In the genomic region with DNA sequence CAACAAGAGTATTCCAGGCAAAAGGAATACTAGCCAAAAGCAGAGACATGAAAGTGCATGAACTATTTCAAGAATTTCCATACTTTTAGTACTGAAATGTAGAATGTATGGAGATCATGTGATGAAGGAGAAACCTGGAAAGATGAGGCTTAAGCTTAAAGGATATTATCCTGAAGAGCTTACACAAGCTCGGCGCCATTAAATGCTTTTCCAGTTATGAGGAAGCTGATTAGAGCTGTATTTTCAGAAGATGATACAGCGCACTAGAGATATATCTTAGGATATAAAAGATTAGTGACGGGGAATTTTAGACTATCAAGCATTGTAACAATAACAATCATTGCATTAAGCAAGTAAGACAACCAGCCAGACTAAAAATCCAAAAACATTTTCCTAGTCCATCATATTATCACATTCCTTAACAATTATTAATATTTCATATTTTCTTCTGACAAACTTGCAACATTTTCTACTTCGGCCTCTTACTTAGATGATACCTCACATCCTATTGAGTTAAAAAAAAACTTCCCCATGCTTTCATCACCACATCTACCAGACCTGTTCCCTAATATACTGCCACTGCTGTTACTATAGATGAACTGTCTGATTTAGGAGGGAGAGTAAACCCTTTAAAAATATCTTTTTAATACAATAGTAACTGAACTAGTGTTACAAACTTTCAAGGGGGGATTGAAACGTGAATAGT, we compare ENCODE assay signal across 8 cellular contexts. TPM values are rescaled to one million over a fixed set of nuclear protein-coding genes. Genes with fewer than 3 reads are reported as not detected.
DNase-seq lines count a peak whose midpoint lies in the region; ATAC-seq and TF ChIP-seq lines count a peak whose summit lies in the region.

No MANE protein-coding gene starts in this region.

- H3K36me3 Mint-ChIP-seq in activated T-helper 17 cell treated with anti-CD3 and anti-CD28 coated beads, Interleukin-2, amount 50 U/mL, for 72 hours (ENCODE audit: low read depth): peaks cover 44% of the 10 kb centered on the region

- TF ChIP-seq CTCF in cardiac muscle cell (IDR thresholded peaks at IDR 0.05; ENCODE audit: low read depth, low read length) (no peak), left lung (IDR thresholded peaks at IDR 0.05) (no peak)

- H3K4me1 ChIP-seq in cardiac muscle cell (ENCODE audit: low read depth): peaks cover 17% of the 10 kb centered on the region
- peaks cover 0 to 65% of the 10 kb centered on the region in 2 donors for H3K4me1 ChIP-seq in left lung
- peaks cover 4% of the 10 kb centered on the region for H3K4me1 ChIP-seq in urinary bladder (ENCODE audit: insufficient read depth)

- WGBS in urinary bladder: 57% methylated on average over 6 of the region's 6 CpGs

- no peaks in the 10 kb centered on the region for H3K9me3 Mint-ChIP-seq in activated T-helper 17 cell treated with anti-CD3 and anti-CD28 coated beads, Interleukin-2, amount 50 U/mL, for 72 hours

- H3K9me3 ChIP-seq in cardiac muscle cell (ENCODE audit: low read depth) (no peaks in the 10 kb centered on the region), left lung (no peaks in the 10 kb centered on the region)

- H3K36me3 ChIP-seq in cardiac muscle cell (peaks cover 16% of the 10 kb centered on the region), left lung (peaks cover 0 to 16% of the 10 kb centered on the region in 2 donors), urinary bladder (ENCODE audit: insufficient read depth) (no peaks in the 10 kb centered on the region)

- H3K4me3 Mint-ChIP-seq in activated T-helper 17 cell treated with anti-CD3 and anti-CD28 coated beads, Interleukin-2, amount 50 U/mL, for 72 hours: peak overlapping the region; percentile 100

- ATAC-seq in left cardiac atrium (no peak), left lung (no peak)
- no peak for ATAC-seq in activated T-helper 17 cell treated with anti-CD3 and anti-CD28 coated beads, Interleukin-2, amount 50 U/mL, for 72 hours (replicated peaks)

- intact Hi-C loops in left cardiac atrium (cut with DNase I): no loop called here
- intact Hi-C loops in left lung (cut with DNase I): no loop called here

- peaks cover 28% of the 10 kb centered on the region for H3K4me1 Mint-ChIP-seq in activated T-helper 17 cell treated with anti-CD3 and anti-CD28 coated beads, Interleukin-2, amount 50 U/mL, for 72 hours

- H3K27ac ChIP-seq in cardiac muscle cell: peak overlapping the region; percentile 96
- H3K27ac ChIP-seq in left lung: peak overlapping the region; percentile 95
- H3K27ac ChIP-seq in urinary bladder (ENCODE audit: low read depth): no peak overlapping the region

- no peaks in the 10 kb centered on the region for H3K27me3 ChIP-seq in cardiac muscle cell
- no peaks in the 10 kb centered on the region for H3K27me3 ChIP-seq in left lung

- no peaks in the 10 kb centered on the region for H3K27me3 Mint-ChIP-seq in activated T-helper 17 cell treated with anti-CD3 and anti-CD28 coated beads, Interleukin-2, amount 50 U/mL, for 72 hours

- peak overlapping the region; percentile 99 for H3K27ac Mint-ChIP-seq in activated T-helper 17 cell treated with anti-CD3 and anti-CD28 coated beads, Interleukin-2, amount 50 U/mL, for 72 hours

- H3K4me3 ChIP-seq in cardiac muscle cell (peak overlapping the region; percentile 57), left lung (peak overlapping the region; percentile 72 to 75), urinary bladder (ENCODE audit: low read depth, low read length) (peak overlapping the region; percentile 79)

- DNase-seq in cardiac muscle cell (ENCODE audit: low read depth in 1 of 2, low spot score in 1 of 2): peak in 1 of 2 donors; percentile 29
- no peak for DNase-seq in left cardiac atrium
- DNase-seq in left lung: no peak
- DNase-seq in foreskin melanocyte: no peak
- DNase-seq in NCI-H146 (lab: John Stamatoyannopoulos, UW): no peak
- DNase-seq in NCI-H2029 treated with DMSO at 0.1 percent for 48 hours (lab: John Stamatoyannopoulos, UW): no peak

RNA-seq across cellular contexts. Expression of gene FAM200B, which starts 1.3 kb away (rescaled TPM):
- total RNA-seq in cardiac muscle cell: 35.9 and 38.2 TPM in 2 replicates
- 57.4 and 65.9 TPM in 2 replicates for polyA plus RNA-seq in cardiac muscle cell
- 10 to 100 TPM; 30.9 to 35.4 TPM for total RNA-seq in left cardiac atrium
- 10 to 100 TPM in 1 of 2 donors, 1 to 10 TPM in 1; 9.2 to 10.3 TPM for total RNA-seq in activated T-helper 17 cell treated with anti-CD3 and anti-CD28 coated beads, Interleukin-2, amount 50 U/mL, for 72 hours
- total RNA-seq in left lung: 10 to 100 TPM; 25.8 to 27.6 TPM
- total RNA-seq in urinary bladder: 42.8 TPM
- 58.4 TPM for polyA plus RNA-seq in urinary bladder

RNA-seq across cellular contexts. Expression of gene BST1, which starts 19.9 kb away (rescaled TPM):
- total RNA-seq in cardiac muscle cell: 0.09 and 0.60 TPM in 2 replicates
- polyA plus RNA-seq in cardiac muscle cell: 0.24 and 0.35 TPM in 2 replicates
- total RNA-seq in left cardiac atrium: 10 to 100 TPM in 1 of 2 donors, 1 to 10 TPM in 1; 8.7 to 11.0 TPM
- under 1 TPM; 0.32 to 0.58 TPM for total RNA-seq in activated T-helper 17 cell treated with anti-CD3 and anti-CD28 coated beads, Interleukin-2, amount 50 U/mL, for 72 hours
- 10 to 100 TPM in 1 of 2 donors, 1 to 10 TPM in 1; 9.0 to 20.8 TPM for total RNA-seq in left lung
- 23.7 TPM for total RNA-seq in urinary bladder
- 21.0 TPM for polyA plus RNA-seq in urinary bladder

RNA-seq across cellular contexts. Expression of gene FBXL5, which starts 27.8 kb away (rescaled TPM):
- total RNA-seq in cardiac muscle cell (55.6 and 66.3 TPM in 2 replicates), left cardiac atrium (10 to 100 TPM; 69.1 to 71.0 TPM), left lung (100 to 1,000 TPM in 1 of 2 donors, 10 to 100 TPM in 1; 95.3 to 121 TPM), urinary bladder (211 TPM)
- polyA plus RNA-seq in cardiac muscle cell (39.0 and 96.5 TPM in 2 replicates), urinary bladder (75.3 TPM)
- 10 to 100 TPM; 22.4 to 26.3 TPM for total RNA-seq in activated T-helper 17 cell treated with anti-CD3 and anti-CD28 coated beads, Interleukin-2, amount 50 U/mL, for 72 hours
